3 cellular contexts compared by ENCODE assay signal in the genomic region with DNA sequence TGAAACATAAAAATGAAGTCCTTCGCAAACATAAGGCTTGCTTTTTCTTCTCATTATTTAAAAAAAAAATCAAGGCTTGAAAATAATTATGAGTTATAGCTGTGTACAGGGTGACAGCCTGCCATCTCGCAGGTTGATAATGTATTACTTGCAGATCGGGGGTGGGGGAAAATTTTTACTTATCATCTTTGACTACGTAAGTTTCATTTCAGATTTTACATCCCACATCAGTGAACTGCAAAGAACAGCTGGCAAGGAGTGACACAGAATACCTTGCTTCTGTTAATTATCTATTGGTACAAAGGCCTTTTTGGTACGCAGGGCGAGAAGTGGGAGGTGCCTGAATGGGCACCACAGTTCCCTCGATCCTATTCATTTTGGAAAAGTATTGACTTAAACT. TPM values are rescaled to one million over a fixed set of nuclear protein-coding genes. Genes with fewer than 3 reads are reported as not detected.
"Had no signal": no experiment of that assay in that cellular context is flagged by ENCODE, and none has a peak within 500 bp of the region (broad histone marks: within the 10 kb centered on the region; RNA-seq: fewer than 3 reads in every experiment).

No MANE protein-coding gene starts in this region.

- H3K4me3 ChIP-seq: GM12878 had no signal

- ATAC-seq: GM12878 had no signal

- DNase-seq: GDM1, GF-D8 had no signal

RNA-seq across cellular contexts. Expression of a gene that starts 59.0 kb away (rescaled TPM):
- total RNA-seq: GM12878 had no signal
